ENCODE assay signal across 11 cellular contexts in genomic region chr10:80492875-80493413, GRCh38. TPM values are rescaled to one million over a fixed set of nuclear protein-coding genes. Genes with fewer than 3 reads are reported as not detected.
DNase-seq lines count a peak whose midpoint lies in the region; ATAC-seq, FAIRE-seq and TF ChIP-seq lines count a peak whose summit lies in the region.
"Had no signal": no experiment of that assay in that cellular context is flagged by ENCODE, and none has a peak within 500 bp of the region (broad histone marks: within the 10 kb centered on the region; RNA-seq: fewer than 3 reads in every experiment).

No MANE protein-coding gene starts in this region.

- H3K9me3 ChIP-seq in A673 (ENCODE audit: low read depth, low read length, poor library complexity, severe bottlenecking) (peaks cover 4% of the 10 kb centered on the region), GM12878 (replicated peaks; ENCODE audit: control insufficient read depth, insufficient read depth, low read length) (no peaks in the 10 kb centered on the region; the same call in 2 of the 3 replicates)

- peak overlapping the region; percentile 82 for H3K4me2 ChIP-seq in GM12878 (ENCODE audit: control insufficient read depth, insufficient read depth)

- intact Hi-C loops in A673 (cut with micrococcal nuclease; ENCODE audit: unreplicated experiment), result no loop called here
- intact Hi-C loops in GM12878 (cut with micrococcal nuclease; ENCODE audit: unreplicated experiment), result no loop called here

- CTCF ChIA-PET in A673 (lab: Charles Lee) (interaction anchor here (1.3 kb wide), 1 partner anchor 13 kb away, joined by 11 read pairs; no protein-coding TSS in a partner anchor), GM12878 (lab: Yijun Ruan, JAX) (interaction anchor here (1.4 to 2.9 kb wide), 5 partner anchors 12 to 49 kb away, joined by 3 to 19 read pairs (median 5); no protein-coding TSS in a partner anchor)

- peak in 1 of 2 experiments; percentile 18; a peak in 1 of 4 replicates for TF ChIP-seq EP300 in GM12878 (IDR thresholded peaks at IDR 0.05; ENCODE audit: borderline replicate concordance in 1 of 2, control insufficient read depth in 1 of 2, low read depth in 2 of 2, low read length in 2 of 2)

- DNase-seq in A673 (ENCODE audit: low spot score) (no peak), GM12878 (ENCODE audit: low read depth, low spot score) (no peak), ecto neural progenitor cell (ENCODE audit: low spot score) (no peak), HCEC 1CT (no peak), HuH-7.5 (ENCODE audit: low spot score) (no peak)
- no peak for DNase-seq in stimulated activated CD4-positive, alpha-beta T cell treated with anti-CD3 and anti-CD28 coated beads, Interleukin-4, amount 100 ng/mL, for 1 hour
- DNase-seq: activated CD8-positive, alpha-beta memory T cell treated with anti-CD3 and anti-CD28 coated beads for 24 hours; NCI-H526; nephron progenitor cell had no signal

- ATAC-seq in GM19324 (IDR thresholded peaks at IDR 0.05; ENCODE audit: low FRiP score, unreplicated experiment) (peak; percentile 41), HG03139 (IDR thresholded peaks at IDR 0.05; ENCODE audit: unreplicated experiment) (peak; percentile 27), GM12878 (peak; percentile 18)

- SMC1A ChIA-PET in GM12878 (lab: Charles Lee; ENCODE audit: uncharacterized antibody, unreplicated experiment), result interaction anchor here (0.7 to 3.2 kb wide), 9 partner anchors 8 to 45 kb away, joined by 3 to 25 read pairs (median 5); no protein-coding TSS in a partner anchor

- TF ChIP-seq CTCF in A673 (conservative IDR thresholded peaks at IDR 0.05; ENCODE audit: low read depth, low read length) (no peak), GM12878 (IDR thresholded peaks at IDR 0.05 in 2 of 3, conservative IDR thresholded peaks at IDR 0.05 in 1 of 3; ENCODE audit: control insufficient read depth in 2 of 3, extremely low read depth in 1 of 3, insufficient read depth in 1 of 3, low read depth in 3 of 3, low read length in 3 of 3) (no peak)

- no peak for TF ChIP-seq POLR2A in GM12878 (IDR thresholded peaks at IDR 0.05; ENCODE audit: low read depth, low read length)

- 30% methylated on average over 4 of the region's 4 CpGs for WGBS in GM12878 (ENCODE audit: insufficient coverage, insufficient replicate concordance, low lambda C conversion rate, missing lambda C conversion rate)

- H3K79me2 ChIP-seq in GM12878 (ENCODE audit: control insufficient read depth, insufficient read depth, low read length), result peaks cover 27% of the 10 kb centered on the region

- BruUV-seq in A673 (replicated peaks; lab: Mats Ljungman, UMichigan) (no TSS peak), GM12878 (replicated peaks; lab: Mats Ljungman, UMichigan) (no TSS peak)

- TF ChIP-seq RAD21 in GM12878 (IDR thresholded peaks at IDR 0.05; ENCODE audit: insufficient read depth, low read depth, low read length), result no peak

- H4K20me1 ChIP-seq in GM12878 (ENCODE audit: control insufficient read depth, insufficient read depth), result no peaks in the 10 kb centered on the region

- in situ Hi-C loops in GM12878 (cut with MboI), result no loop called here

- H3K27me3 ChIP-seq in A673 (replicated peaks; ENCODE audit: insufficient read depth, low read depth, low read length, poor library complexity) (no peaks in the 10 kb centered on the region), GM12878 (replicated peaks in 1 of 2; ENCODE audit: control insufficient read depth in 2 of 2, insufficient read depth in 2 of 2, low read length in 1 of 2) (no peaks in the 10 kb centered on the region)

- H3K4me1 ChIP-seq in A673 (ENCODE audit: insufficient read depth, low read length, poor library complexity, severe bottlenecking), result peaks cover 25% of the 10 kb centered on the region
- H3K4me1 ChIP-seq in GM12878 (ENCODE audit: control insufficient read depth, insufficient read depth, low read length), result peaks cover 23% of the 10 kb centered on the region

- H3K36me3 ChIP-seq in A673 (ENCODE audit: insufficient read depth, low read length, poor library complexity, severe bottlenecking) (peaks cover 8% of the 10 kb centered on the region), GM12878 (ENCODE audit: control insufficient read depth in 2 of 2, insufficient read depth in 2 of 2, low read length in 1 of 2) (peaks cover 6 to 16% of the 10 kb centered on the region in 2 experiments; a peak in 3 of 4 replicates)

- FAIRE-seq in GM12878 (lab: Jason Lieb, UNC), result no peak

- H2AFZ ChIP-seq in GM12878 (ENCODE audit: control insufficient read depth, low read depth, low read length), result no peak overlapping the region

- POLR2A ChIA-PET in A673 (lab: Charles Lee; ENCODE audit: low non-redundant PET), result no interaction called here
- POLR2A ChIA-PET in GM12878 (lab: Charles Lee), result interaction anchor here (0.6 to 3.4 kb wide), 6 partner anchors 8 to 37 kb away, joined by 3 to 30 read pairs (median 4); no protein-coding TSS in a partner anchor

- RAD21 ChIA-PET in GM12878 (lab: Charles Lee; ENCODE audit: unreplicated experiment), result interaction anchor here (0.7 to 3.8 kb wide), 8 partner anchors 10 to 40 kb away, joined by 3 to 16 read pairs (median 4); no protein-coding TSS in a partner anchor

- H3K27ac ChIP-seq in A673 (ENCODE audit: low read depth, low read length, poor library complexity, severe bottlenecking), result peak overlapping the region; percentile 9
- peak overlapping the region; percentile 47 for H3K27ac ChIP-seq in GM12878 (ENCODE audit: control insufficient read depth, insufficient read depth)

- H3K4me3 ChIP-seq in A673 (ENCODE audit: low read depth, low read length, poor library complexity, severe bottlenecking), result no peak overlapping the region
- peak overlapping the region; percentile 15; the same call in 1 of the 2 replicates for H3K4me3 ChIP-seq in GM12878

- H3K9ac ChIP-seq in GM12878 (ENCODE audit: control insufficient read depth, insufficient read depth, low read length), result no peak overlapping the region

TF ChIP-seq in GM12878, 131 proteins besides CTCF, POLR2A, EP300 and RAD21 (continues in another document):
- TF ChIP-seq TARDBP (IDR thresholded peaks at IDR 0.05; ENCODE audit: borderline replicate concordance), result no peak
- TF ChIP-seq BCL11A (IDR thresholded peaks at IDR 0.05; ENCODE audit: low read depth, low read length), result no peak
- no peak for TF ChIP-seq JUND (IDR thresholded peaks at IDR 0.05; ENCODE audit: low read depth, low read length)
- no peak for TF ChIP-seq E2F4 (IDR thresholded peaks at IDR 0.05; ENCODE audit: low read depth, low read length)
- no peak for TF ChIP-seq ETV6 (conservative IDR thresholded peaks at IDR 0.05 in 1 of 2, IDR thresholded peaks at IDR 0.05 in 1 of 2; ENCODE audit: borderline replicate concordance in 1 of 2, low read depth in 1 of 2)
- TF ChIP-seq ATF7 (IDR thresholded peaks at IDR 0.05; ENCODE audit: low read depth), result peak; percentile 45; the same call in 1 of the 2 replicates
- TF ChIP-seq ZNF24 (IDR thresholded peaks at IDR 0.05), result no peak
- TF ChIP-seq ASH2L (IDR thresholded peaks at IDR 0.05; ENCODE audit: borderline replicate concordance, low read depth), result no peak
- no peak for TF ChIP-seq SPI1 (IDR thresholded peaks at IDR 0.05; ENCODE audit: borderline replicate concordance, insufficient read depth, low read depth, low read length)
- no peak for TF ChIP-seq RBBP5 (conservative IDR thresholded peaks at IDR 0.05)

RNA-seq across cellular contexts. Expression of gene TSPAN14, which starts 38.8 kb away (rescaled TPM):
- total RNA-seq in A673 (2021) (50.4 and 55.8 TPM in 2 replicates), GM12878 (2014; rRNA removed) (12.5 and 13.3 TPM in 2 replicates), GM12878 (2014; rRNA removed; fragmentation: Illumina TruSeq; extraction: Trizol) (8.0 and 8.1 TPM in 2 replicates), GM12878 (2021) (30.0 and 31.7 TPM in 2 replicates)
- 100 and 110 TPM in 2 replicates for total RNA-seq in GM12878 (2013; cell fraction: nucleolus; rRNA removed)
- 7.3 TPM for polyA plus RNA-seq in GM12878 (2011; ENCODE audit: low read depth)
- polyA plus RNA-seq in GM12878 (2011; rRNA removed) (18.8 and 27.8 TPM in 2 replicates), GM12878 (2014; fragmentation: Illumina TruSeq; extraction: Trizol) (8.6 and 16.9 TPM in 2 replicates), GM12878 (2014; fragmentation: Nextera tagmentation; extraction: Ambion mirVana) (1 to 10 TPM; 2.5 to 2.6 TPM), GM12878 (2014; rRNA removed) (21.1 and 23.3 TPM in 2 replicates), GM12878 (2016; fragmentation: Nextera tagmentation; extraction: Ambion mirVana) (10 to 100 TPM; 19.0 to 22.0 TPM)
- 31.9 and 34.2 TPM in 2 replicates for polyA plus RNA-seq in GM12878 (2011; cell fraction: cytosol; rRNA removed)
- polyA plus RNA-seq in GM12878 (2011; cell fraction: nucleus; rRNA removed), result 45.1 and 52.6 TPM in 2 replicates
- polyA plus RNA-seq in GM12878 (2012), result 11.9 and 19.2 TPM in 2 replicates
- 21.3 and 31.5 TPM in 2 replicates for polyA minus RNA-seq in GM12878 (2011; rRNA and poly(A)+ RNA removed)
- polyA minus RNA-seq in GM12878 (2011; cell fraction: cytosol; rRNA and poly(A)+ RNA removed), result 8.9 and 10.2 TPM in 2 replicates
- polyA minus RNA-seq in GM12878 (2011; cell fraction: nucleus; rRNA and poly(A)+ RNA removed), result 17.2 and 26.6 TPM in 2 replicates

RNA-seq across cellular contexts. Expression of gene SH2D4B, which starts 44.8 kb away (rescaled TPM):
- 0.07 and 0.19 TPM in 2 replicates for total RNA-seq in A673 (2021)
- 1.2 TPM in 2 replicates for total RNA-seq in GM12878 (2013; cell fraction: nucleolus; rRNA removed)
- total RNA-seq in GM12878 (2014; rRNA removed), result 0.05 and 0.06 TPM in 2 replicates
- total RNA-seq in GM12878 (2014; rRNA removed; fragmentation: Illumina TruSeq; extraction: Trizol), result not detected in 2 replicates
- 0.13 and 0.19 TPM in 2 replicates for total RNA-seq in GM12878 (2021)
- 0.07 TPM for polyA plus RNA-seq in GM12878 (2011; ENCODE audit: low read depth)
- 0.14 TPM in 2 replicates for polyA plus RNA-seq in GM12878 (2011; rRNA removed)
- polyA plus RNA-seq in GM12878 (2011; cell fraction: cytosol; rRNA removed), result 0.08 and 0.09 TPM in 2 replicates
- polyA plus RNA-seq in GM12878 (2011; cell fraction: nucleus; rRNA removed), result 0.61 and 0.67 TPM in 2 replicates
- 0.05 and 0.13 TPM in 2 replicates for polyA plus RNA-seq in GM12878 (2012)
- not detected in 2 replicates for polyA plus RNA-seq in GM12878 (2014; fragmentation: Illumina TruSeq; extraction: Trizol)
- polyA plus RNA-seq in GM12878 (2014; fragmentation: Nextera tagmentation; extraction: Ambion mirVana), result not detected
- polyA plus RNA-seq in GM12878 (2014; rRNA removed), result 0.04 TPM in 1 of 2 replicates, not detected in the other
- under 1 TPM in 1 of 2 experiments, not detected in 1; 0.21 TPM for polyA plus RNA-seq in GM12878 (2016; fragmentation: Nextera tagmentation; extraction: Ambion mirVana)
- polyA minus RNA-seq in GM12878 (2011; rRNA and poly(A)+ RNA removed), result 0.29 and 0.52 TPM in 2 replicates
- 0.67 TPM in 1 of 2 replicates, not detected in the other for polyA minus RNA-seq in GM12878 (2011; cell fraction: cytosol; rRNA and poly(A)+ RNA removed)
- 0.85 and 0.86 TPM in 2 replicates for polyA minus RNA-seq in GM12878 (2011; cell fraction: nucleus; rRNA and poly(A)+ RNA removed)
